Comparison of ENCODE assay signal across 27 cellular contexts in the genomic region with DNA sequence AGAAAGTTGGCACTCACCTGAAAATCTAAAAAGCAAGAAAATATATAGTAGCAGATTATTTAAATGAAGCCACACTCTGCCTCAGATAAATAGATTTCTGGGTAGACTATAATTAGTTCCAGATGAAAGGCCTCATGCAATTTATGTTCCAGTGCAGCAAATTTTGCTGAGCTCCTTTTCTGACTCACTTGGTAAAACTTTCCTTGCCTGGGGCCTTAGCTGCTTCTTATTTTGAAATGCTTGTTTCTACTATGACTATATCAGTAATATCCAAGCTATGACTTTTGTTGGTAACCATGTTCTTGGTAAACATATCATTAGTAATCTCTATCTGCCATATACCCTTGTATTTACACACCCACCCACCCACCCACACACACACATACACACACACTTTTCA.
"Had no signal": no experiment of that assay in that cellular context is flagged by ENCODE, and none has a peak within 500 bp of the region (broad histone marks: within the 10 kb centered on the region; RNA-seq: fewer than 3 reads in every experiment).

No MANE protein-coding gene starts in this region.

- H3K4me1 ChIP-seq: esophagus muscularis mucosa, pancreas, prostate gland, sigmoid colon, upper lobe of left lung had no signal

- DNase-seq: activated CD4-positive, alpha-beta T cell treated with anti-CD3 and anti-CD28 coated beads for 48 hours; activated CD4-positive, alpha-beta T cell treated with anti-CD3 and anti-CD28 coated beads, Interleukin-2, amount 50 U/mL, for 48 hours; activated CD8-positive, alpha-beta memory T cell treated with anti-CD3 and anti-CD28 coated beads for 24 hours; activated gamma-delta T cell; activated naive CD4-positive, alpha-beta T cell treated with anti-CD3 and anti-CD28 coated beads, Interleukin-2, amount 10 ng/mL, durations not matched to agents 7 days and 5 days; activated naive CD8-positive, alpha-beta T cell treated with anti-CD3 and anti-CD28 coated beads, Interleukin-2, amount 10 ng/mL, durations not matched to agents 7 days and 5 days; activated T-cell treated with anti-CD3 and anti-CD28 coated beads, Interleukin-2, amount 50 U/mL, for 1 hour; amniotic stem cell; brain microvascular endothelial cell; caudate nucleus; head of caudate nucleus; hippocampal formation; immature natural killer cell; kidney; naive thymus-derived CD8-positive, alpha-beta T cell; nucleus accumbens; pancreas; sigmoid colon; small intestine; stimulated activated CD4-positive, alpha-beta T cell treated with anti-CD3 and anti-CD28 coated beads, Interleukin-4, amount 100 ng/mL, for 24 hours; T-cell; upper lobe of left lung; WERI-Rb-1 had no signal

- H3K9me3 ChIP-seq: pancreas, prostate gland, sigmoid colon had no signal

- H3K36me3 ChIP-seq: brain microvascular endothelial cell, esophagus muscularis mucosa, pancreas, prostate gland, sigmoid colon, upper lobe of left lung, WERI-Rb-1 had no signal

- H3K27me3 ChIP-seq: brain microvascular endothelial cell, esophagus muscularis mucosa, pancreas, sigmoid colon, upper lobe of left lung had no signal

- H3K4me3 ChIP-seq: esophagus muscularis mucosa, pancreas, prostate gland, sigmoid colon, upper lobe of left lung had no signal

- ATAC-seq: activated CD4-positive, CD25-positive, alpha-beta regulatory T cell treated with anti-CD3 and anti-CD28 coated beads, Interleukin-2, amount 50 U/mL, for 24 hours; naive thymus-derived CD8-positive, alpha-beta T cell; pancreas; stimulated activated effector memory CD8-positive, alpha-beta T cell treated with anti-CD3 and anti-CD28 coated beads, Interleukin-12 subunit alpha, Interleukin-12 subunit beta, amount 100 ng/mL, for 72 hours; T-cell had no signal
